In genomic region chr1:68103006-68103545, GRCh38 we compare ENCODE assay signal across 29 cellular contexts. TPM values are rescaled to one million over a fixed set of nuclear protein-coding genes. Genes with fewer than 3 reads are reported as not detected.
DNase-seq lines count a peak whose midpoint lies in the region; ATAC-seq and TF ChIP-seq lines count a peak whose summit lies in the region.
"Had no signal": no experiment of that assay in that cellular context is flagged by ENCODE, and none has a peak within 500 bp of the region (broad histone marks: within the 10 kb centered on the region; RNA-seq: fewer than 3 reads in every experiment).

No MANE protein-coding gene starts in this region.

- no peak for ATAC-seq in body of pancreas
- ATAC-seq: activated T-helper 17 cell treated with anti-CD3 and anti-CD28 coated beads, Interleukin-2, amount 50 U/mL, for 72 hours; esophagus mucosa; gastroesophageal sphincter; left ventricle myocardium superior; naive thymus-derived CD8-positive, alpha-beta T cell; right lobe of liver; WTC11 had no signal

- no peaks in the 10 kb centered on the region for H3K36me3 ChIP-seq in HAP-1 (replicated peaks)
- H3K36me3 ChIP-seq in body of pancreas (replicated peaks in 1 of 2; ENCODE audit: insufficient read depth in 1 of 2, low read depth in 2 of 2) = no peaks in the 10 kb centered on the region
- H3K36me3 ChIP-seq: BLaER1, right lobe of liver, tibial artery had no signal

- in situ Hi-C loops in HAP-1 (cut with MboI; ENCODE audit: low sequenced_read_pairs) = no loop called here

- WGBS in body of pancreas, 2 donors = 90 to 94% methylated on average over 5 of the region's 5 CpGs

- H3K27me3 ChIP-seq in HAP-1 (ENCODE audit: low read depth) (no peaks in the 10 kb centered on the region), body of pancreas (no peaks in the 10 kb centered on the region)
- H3K27me3 ChIP-seq: ascending aorta, BLaER1, gastroesophageal sphincter, right lobe of liver, stomach, tibial artery had no signal

- TF ChIP-seq CTCF in fibroblast of pulmonary artery (IDR thresholded peaks at IDR 0.05; ENCODE audit: low read length, missing control alignments) (no peak), coronary artery (IDR thresholded peaks at IDR 0.05) (no peak), body of pancreas (IDR thresholded peaks at IDR 0.05) (no peak)

- H3K9me3 ChIP-seq in HAP-1 (no peaks in the 10 kb centered on the region), body of pancreas (no peaks in the 10 kb centered on the region)
- H3K9me3 ChIP-seq: ascending aorta, BLaER1, Caco-2, gastroesophageal sphincter, right lobe of liver, stomach, tibial artery had no signal

- no peak for TF ChIP-seq POLR2A in body of pancreas (IDR thresholded peaks at IDR 0.05)

- DNase-seq in HAP-1 (ENCODE audit: low spot score in 2 of 2) = peak; percentile 41 to 80
- DNase-seq in NCI-H2081 (lab: John Stamatoyannopoulos, UW) = peak; percentile 61 to 88
- peak; percentile 76 for DNase-seq in NCI-H82 (lab: John Stamatoyannopoulos, UW)
- DNase-seq in fibroblast of pulmonary artery (ENCODE audit: low read depth) = peak; percentile 67
- no peak for DNase-seq in COLO829 (ENCODE audit: low spot score)
- no peak for DNase-seq in coronary artery (ENCODE audit: low spot score)
- DNase-seq in stimulated activated naive CD4-positive, alpha-beta T cell (lab: John Stamatoyannopoulos, UW) = no peak
- no peak for DNase-seq in body of pancreas
- DNase-seq: activated naive CD8-positive, alpha-beta T cell treated with anti-CD3 and anti-CD28 coated beads for 36 hours; Caco-2; islet precursor cell; Karpas-422; left ventricle myocardium superior; midbrain; MV-4-11; naive thymus-derived CD8-positive, alpha-beta T cell; NCI-H2171; right lobe of liver; SHP77 treated with DMSO at 0.1 percent for 48 hours; stomach; T1000; tibial artery had no signal

- no peak overlapping the region for H3K27ac ChIP-seq in coronary artery
- no peak overlapping the region for H3K27ac ChIP-seq in body of pancreas
- H3K27ac ChIP-seq: ascending aorta, BLaER1, gastroesophageal sphincter, parathyroid adenoma, right lobe of liver, stomach, tibial artery had no signal

- H3K4me1 ChIP-seq in HAP-1 (peaks cover 19% of the 10 kb centered on the region), body of pancreas (no peaks in the 10 kb centered on the region)
- H3K4me1 ChIP-seq: ascending aorta, BLaER1, Caco-2, parathyroid adenoma, right lobe of liver, stomach, tibial artery had no signal

- intact Hi-C loops in body of pancreas (cut with DNase I) = no loop called here

- H3K4me3 ChIP-seq in HAP-1 (no peak overlapping the region), fibroblast of pulmonary artery (replicated peaks; ENCODE audit: low read depth, low read length) (no peak overlapping the region), coronary artery (no peak overlapping the region), body of pancreas (no peak overlapping the region)
- H3K4me3 ChIP-seq: ascending aorta, BLaER1, gastroesophageal sphincter, right lobe of liver, stomach, tibial artery had no signal

RNA-seq across cellular contexts. Expression of gene DIRAS3, which starts 52.6 kb away (rescaled TPM):
- total RNA-seq in body of pancreas = 10 to 100 TPM in 1 of 2 donors, 1 to 10 TPM in 1; 5.3 to 10.6 TPM
- total RNA-seq: activated T-helper 17 cell treated with anti-CD3 and anti-CD28 coated beads, Interleukin-2, amount 50 U/mL, for 72 hours; Caco-2; naive thymus-derived CD8-positive, alpha-beta T cell had no signal

Comparison
In these comparisons a context has a peak if more than half of its experiments do, and no peak if none do; other contexts are left out.
1. DNase-seq: peak in HAP-1 (2 of 2), NCI-H2081 (2 of 2), NCI-H82 (single experiment) and fibroblast of pulmonary artery (single experiment); none in COLO829 (single experiment), coronary artery (single experiment), stimulated activated naive CD4-positive, alpha-beta T cell (0 of 6) and body of pancreas (0 of 4).